ENCODE assay signal across 22 cellular contexts in genomic region chr18:24791736-24792135, GRCh38.
DNase-seq lines count a peak whose midpoint lies in the region; ATAC-seq and TF ChIP-seq lines count a peak whose summit lies in the region.
"Had no signal": no experiment of that assay in that cellular context is flagged by ENCODE, and none has a peak within 500 bp of the region (broad histone marks: within the 10 kb centered on the region; RNA-seq: fewer than 3 reads in every experiment).

No MANE protein-coding gene starts in this region.

- in situ Hi-C loops in GM23248 (cut with MboI): no loop called here

- H3K4me2 ChIP-seq in GM23248 (ENCODE audit: unreplicated experiment) (peak overlapping the region; percentile 5), neural cell (ENCODE audit: low read length) (peak overlapping the region; percentile 73)
- H3K4me2 ChIP-seq: KMS-11 had no signal

- peak; percentile 74 for TF ChIP-seq EP300 in neural cell (conservative IDR thresholded peaks at IDR 0.05; ENCODE audit: poor library complexity, severe bottlenecking)

- 11 to 15% methylated on average over 5 of the region's 5 CpGs for WGBS in GM23248 (ENCODE audit: low coverage in 1 of 2, low lambda C conversion rate in 2 of 2, missing lambda C conversion rate in 2 of 2), 2 experiments

- no peaks in the 10 kb centered on the region for H3K79me2 ChIP-seq in GM23248 (ENCODE audit: insufficient read depth)
- no peaks in the 10 kb centered on the region for H3K79me2 ChIP-seq in neural cell (replicated peaks; ENCODE audit: insufficient read depth, low read length)

- H3K4me1 ChIP-seq in GM23248 (ENCODE audit: insufficient read depth): no peaks in the 10 kb centered on the region
- H3K4me1 ChIP-seq: body of pancreas, uterus had no signal

- no peak for TF ChIP-seq CTCF in neural cell (IDR thresholded peaks at IDR 0.05; ENCODE audit: poor library complexity, severe bottlenecking)

- H3K9me3 ChIP-seq in GM23248 (ENCODE audit: low read depth): no peaks in the 10 kb centered on the region
- peaks cover 5% of the 10 kb centered on the region for H3K9me3 ChIP-seq in neural cell (ENCODE audit: low read length)
- H3K9me3 ChIP-seq: body of pancreas, uterus had no signal

- no peaks in the 10 kb centered on the region for H3K9me2 ChIP-seq in GM23248 (ENCODE audit: insufficient read depth)
- H3K9me2 ChIP-seq in neural cell (ENCODE audit: insufficient read depth, low read length): no peaks in the 10 kb centered on the region

- ATAC-seq in GM21515 (IDR thresholded peaks at IDR 0.05; ENCODE audit: unreplicated experiment): no peak
- ATAC-seq in HG02840 (IDR thresholded peaks at IDR 0.05; ENCODE audit: low FRiP score, unreplicated experiment): no peak
- ATAC-seq: body of pancreas; natural killer cell treated with Interleukin-12 subunit alpha and Interleukin-12 subunit beta and Interleukin-15 and Interleukin-18, amount 100 ng/mL, for 72 hours; stimulated activated naive B cell treated with anti-CD40 and anti-IgM and Interleukin-4, amounts not matched to agents 10 μg/mL and 1 μg/mL and 100 μg/mL, for 72 hours had no signal

- H2AFZ ChIP-seq in GM23248 (no peak overlapping the region), neural cell (ENCODE audit: low read depth, low read length) (peak overlapping the region; percentile 71)

- H3F3A ChIP-seq in GM23248 (ENCODE audit: insufficient read depth): no peaks in the 10 kb centered on the region
- H3F3A ChIP-seq in neural cell (ENCODE audit: insufficient read depth, low read length, poor library complexity, severe bottlenecking): peaks cover 5% of the 10 kb centered on the region

- H3K4me3 ChIP-seq in GM23248 (no peak overlapping the region), neural cell (ENCODE audit: low read length) (peak overlapping the region; percentile 53)
- H3K4me3 ChIP-seq: body of pancreas, uterus had no signal

- no peaks in the 10 kb centered on the region for H3K36me3 ChIP-seq in GM23248 (ENCODE audit: low read depth)
- no peaks in the 10 kb centered on the region for H3K36me3 ChIP-seq in neural cell (ENCODE audit: insufficient read depth, low read length)
- H3K36me3 ChIP-seq: uterus had no signal

- H3K27me3 ChIP-seq in GM23248 (replicated peaks; ENCODE audit: insufficient read depth): 0 out of 2 replicates have a peak, but pooled peaks cover 6% of the 10 kb centered on the region
- no peaks in the 10 kb centered on the region for H3K27me3 ChIP-seq in neural cell (ENCODE audit: insufficient read depth, low read depth, low read length)
- H3K27me3 ChIP-seq: body of pancreas, uterus had no signal

- DNase-seq in GM23248 (no peak), NCI-H2171 treated with DMSO at 0.1 percent for 48 hours (lab: John Stamatoyannopoulos, UW) (peak; percentile 62), cerebellum (ENCODE audit: low spot score) (peak; percentile 83), T-helper 1 cell (no peak)
- no peak for DNase-seq in stimulated activated CD4-positive, alpha-beta T cell treated with anti-CD3 and anti-CD28 coated beads, Interleukin-4, amount 100 ng/mL, for 4 hours
- DNase-seq: activated CD4-positive, alpha-beta T cell treated with anti-CD3 and anti-CD28 coated beads, Interleukin-2, amount 50 U/mL, for 4 hours; activated CD8-positive, alpha-beta memory T cell treated with anti-CD3 and anti-CD28 coated beads, Interleukin-2, amount 50 U/mL, for 4 hours; activated naive CD8-positive, alpha-beta T cell treated with anti-CD3 and anti-CD28 coated beads for 36 hours; body of pancreas; cortex of kidney; H7; NCI-H1930; small intestine; stimulated activated CD4-positive, alpha-beta T cell treated with anti-CD3 and anti-CD28 coated beads, Interleukin-2, amount 100 ng/mL, for 24 hours; stimulated activated naive B cell treated with anti-CD40 and anti-IgM and Interleukin-4, amounts not matched to agents 10 μg/mL and 1 μg/mL and 100 μg/mL, for 72 hours; uterus had no signal

- no peak overlapping the region for H3K27ac ChIP-seq in GM23248
- peak overlapping the region; percentile 90 for H3K27ac ChIP-seq in neural cell (ENCODE audit: low read length)
- H3K27ac ChIP-seq: body of pancreas, C4-2B, KMS-11, uterus had no signal

- TF ChIP-seq RAD21 in neural cell (conservative IDR thresholded peaks at IDR 0.05): peak; percentile 40

- H4K20me1 ChIP-seq in GM23248 (ENCODE audit: insufficient read depth): no peaks in the 10 kb centered on the region
- no peaks in the 10 kb centered on the region for H4K20me1 ChIP-seq in neural cell (ENCODE audit: insufficient read depth)

- no peak overlapping the region for H3K9ac ChIP-seq in GM23248
- H3K9ac ChIP-seq in neural cell (ENCODE audit: low read length): peak overlapping the region; percentile 63
- H3K9ac ChIP-seq: KMS-11 had no signal

TF ChIP-seq in neural cell, 6 proteins besides CTCF, POLR2A, EP300 and RAD21:
- TF ChIP-seq POLR2AphosphoS5 (IDR thresholded peaks at IDR 0.05): peak; percentile 35
- TF ChIP-seq TAF1 (IDR thresholded peaks at IDR 0.05; ENCODE audit: low read depth): no peak

Comparison
In these comparisons a context has a peak if more than half of its experiments do, and no peak if none do; other contexts are left out.
1. DNase-seq: peak in NCI-H2171 treated with DMSO at 0.1 percent for 48 hours (single experiment) and cerebellum (single experiment); none in GM23248 (single experiment), stimulated activated CD4-positive, alpha-beta T cell treated with anti-CD3 and anti-CD28 coated beads, Interleukin-4, amount 100 ng/mL, for 4 hours (0 of 2) and T-helper 1 cell (0 of 5).